ENCODE assay signal across 1 cellular context in the genomic region with DNA sequence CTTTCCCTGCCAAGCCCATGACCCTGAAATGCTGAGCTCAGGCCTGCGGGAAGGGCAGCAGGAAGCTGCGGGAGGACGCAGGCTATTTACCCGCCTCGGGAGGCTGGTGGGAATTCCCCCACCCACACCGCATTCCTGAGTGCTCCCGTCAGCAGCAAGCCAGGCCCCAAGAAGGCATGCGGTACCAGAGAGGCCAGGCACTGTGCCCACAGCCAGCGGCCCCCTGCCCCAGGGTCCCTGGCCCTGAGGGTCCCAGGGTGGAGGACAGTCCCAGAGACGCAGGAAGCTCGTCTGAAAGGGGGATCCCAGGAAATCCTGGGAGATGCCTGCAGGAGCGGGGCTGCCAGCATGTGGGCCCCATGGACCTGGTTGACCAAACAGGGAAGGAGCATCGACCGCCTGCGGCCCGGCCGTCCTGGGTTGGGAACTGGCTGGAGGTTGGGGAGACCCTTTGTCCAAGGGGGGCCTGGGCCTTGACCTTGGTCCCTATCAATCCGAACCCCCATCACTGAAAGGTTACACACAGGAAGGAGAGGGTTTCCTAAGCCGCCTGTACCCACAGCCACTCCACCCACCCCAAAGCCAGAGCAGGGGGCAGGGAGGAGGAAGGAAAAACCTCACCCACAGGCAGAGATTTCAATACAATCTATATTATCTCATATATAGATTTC.
TF ChIP-seq lines count a peak whose summit lies in the region.

No MANE protein-coding gene starts in this region.

TF ChIP-seq in HepG2, 621 proteins besides CTCF, POLR2A, EP300 and RAD21 (continued from another document and continues in another):
- TF ChIP-seq PLRG1 (conservative IDR thresholded peaks at IDR 0.05) = no peak
- TF ChIP-seq RFX1 (IDR thresholded peaks at IDR 0.05) = no peak
- 0 out of 2 replicates have a peak, but pooled peaks have one; percentile 78 for TF ChIP-seq ZNF607 (CRISPR knock-in tag; IDR thresholded peaks at IDR 0.05; ENCODE audit: borderline replicate concordance)
- TF ChIP-seq ZNF674 (CRISPR knock-in tag; IDR thresholded peaks at IDR 0.05; ENCODE audit: low read depth) = no peak
- TF ChIP-seq AKAP8 (CRISPR knock-in tag; IDR thresholded peaks at IDR 0.05) = peak; percentile 96
- 0 out of 2 replicates have a peak, but pooled peaks have one; percentile 28 for TF ChIP-seq IRF2 (CRISPR knock-in tag; IDR thresholded peaks at IDR 0.05)
- no peak for TF ChIP-seq ZNF124 (CRISPR knock-in tag; IDR thresholded peaks at IDR 0.05)
- peak; percentile 40; the same call in 1 of the 2 replicates for TF ChIP-seq NR2C2 (CRISPR knock-in tag; IDR thresholded peaks at IDR 0.05; ENCODE audit: borderline replicate concordance)
- TF ChIP-seq ZNF556 (CRISPR knock-in tag; IDR thresholded peaks at IDR 0.05; ENCODE audit: borderline replicate concordance) = peak; percentile 20; the same call in 1 of the 2 replicates
- no peak for TF ChIP-seq ATF1 (CRISPR knock-in tag; IDR thresholded peaks at IDR 0.05)
- TF ChIP-seq MATR3 (CRISPR knock-in tag; IDR thresholded peaks at IDR 0.05) = no peak
- TF ChIP-seq, protein P1, sequence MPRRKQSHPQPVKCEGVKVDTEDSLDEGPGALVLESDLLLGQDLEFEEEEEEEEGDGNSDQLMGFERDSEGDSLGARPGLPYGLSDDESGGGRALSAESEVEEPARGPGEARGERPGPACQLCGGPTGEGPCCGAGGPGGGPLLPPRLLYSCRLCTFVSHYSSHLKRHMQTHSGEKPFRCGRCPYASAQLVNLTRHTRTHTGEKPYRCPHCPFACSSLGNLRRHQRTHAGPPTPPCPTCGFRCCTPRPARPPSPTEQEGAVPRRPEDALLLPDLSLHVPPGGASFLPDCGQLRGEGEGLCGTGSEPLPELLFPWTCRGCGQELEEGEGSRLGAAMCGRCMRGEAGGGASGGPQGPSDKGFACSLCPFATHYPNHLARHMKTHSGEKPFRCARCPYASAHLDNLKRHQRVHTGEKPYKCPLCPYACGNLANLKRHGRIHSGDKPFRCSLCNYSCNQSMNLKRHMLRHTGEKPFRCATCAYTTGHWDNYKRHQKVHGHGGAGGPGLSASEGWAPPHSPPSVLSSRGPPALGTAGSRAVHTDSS (CRISPR knock-in tag; conservative IDR thresholded peaks at IDR 0.05) = no peak
- TF ChIP-seq SP2 (CRISPR knock-in tag; IDR thresholded peaks at IDR 0.05) = no peak
- TF ChIP-seq RFXAP (CRISPR knock-in tag; IDR thresholded peaks at IDR 0.05; ENCODE audit: borderline replicate concordance) = no peak
- no peak for TF ChIP-seq U2AF1 (optimal IDR thresholded peaks at IDR 0.05; ENCODE audit: low read depth, low read length)
- TF ChIP-seq, protein P2, sequence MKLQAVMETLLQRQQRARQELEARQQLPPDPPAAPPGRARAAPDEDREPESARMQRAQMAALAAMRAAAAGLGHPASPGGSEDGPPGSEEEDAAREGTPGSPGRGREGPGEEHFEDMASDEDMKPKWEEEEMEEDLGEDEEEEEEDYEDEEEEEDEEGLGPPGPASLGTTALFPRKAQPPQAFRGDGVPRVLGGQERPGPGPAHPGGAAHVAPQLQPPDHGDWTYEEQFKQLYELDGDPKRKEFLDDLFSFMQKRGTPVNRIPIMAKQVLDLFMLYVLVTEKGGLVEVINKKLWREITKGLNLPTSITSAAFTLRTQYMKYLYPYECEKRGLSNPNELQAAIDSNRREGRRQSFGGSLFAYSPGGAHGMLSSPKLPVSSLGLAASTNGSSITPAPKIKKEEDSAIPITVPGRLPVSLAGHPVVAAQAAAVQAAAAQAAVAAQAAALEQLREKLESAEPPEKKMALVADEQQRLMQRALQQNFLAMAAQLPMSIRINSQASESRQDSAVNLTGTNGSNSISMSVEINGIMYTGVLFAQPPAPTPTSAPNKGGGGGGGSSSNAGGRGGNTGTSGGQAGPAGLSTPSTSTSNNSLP (IDR thresholded peaks at IDR 0.05; ENCODE audit: low read depth, low read length) = no peak
- no peak for TF ChIP-seq CCAR2 (optimal IDR thresholded peaks at IDR 0.05; ENCODE audit: low read depth, low read length)
- no peak for TF ChIP-seq CHCHD3 (CRISPR knock-in tag; IDR thresholded peaks at IDR 0.05)
- TF ChIP-seq, protein P3, sequence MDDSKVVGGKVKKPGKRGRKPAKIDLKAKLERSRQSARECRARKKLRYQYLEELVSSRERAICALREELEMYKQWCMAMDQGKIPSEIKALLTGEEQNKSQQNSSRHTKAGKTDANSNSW (CRISPR knock-in tag; IDR thresholded peaks at IDR 0.05; ENCODE audit: borderline replicate concordance) = no peak
- peak; percentile 35 for TF ChIP-seq ZNF781 (CRISPR knock-in tag; IDR thresholded peaks at IDR 0.05; ENCODE audit: borderline replicate concordance, not compliant biosample characterization)
- peak; percentile 78 for TF ChIP-seq KDM5B (CRISPR knock-in tag; IDR thresholded peaks at IDR 0.05; ENCODE audit: borderline replicate concordance)
- no peak for TF ChIP-seq ZNF20 (CRISPR knock-in tag; IDR thresholded peaks at IDR 0.05)
- TF ChIP-seq ZNF639 (CRISPR knock-in tag; conservative IDR thresholded peaks at IDR 0.05) = no peak
- TF ChIP-seq, protein P4, sequence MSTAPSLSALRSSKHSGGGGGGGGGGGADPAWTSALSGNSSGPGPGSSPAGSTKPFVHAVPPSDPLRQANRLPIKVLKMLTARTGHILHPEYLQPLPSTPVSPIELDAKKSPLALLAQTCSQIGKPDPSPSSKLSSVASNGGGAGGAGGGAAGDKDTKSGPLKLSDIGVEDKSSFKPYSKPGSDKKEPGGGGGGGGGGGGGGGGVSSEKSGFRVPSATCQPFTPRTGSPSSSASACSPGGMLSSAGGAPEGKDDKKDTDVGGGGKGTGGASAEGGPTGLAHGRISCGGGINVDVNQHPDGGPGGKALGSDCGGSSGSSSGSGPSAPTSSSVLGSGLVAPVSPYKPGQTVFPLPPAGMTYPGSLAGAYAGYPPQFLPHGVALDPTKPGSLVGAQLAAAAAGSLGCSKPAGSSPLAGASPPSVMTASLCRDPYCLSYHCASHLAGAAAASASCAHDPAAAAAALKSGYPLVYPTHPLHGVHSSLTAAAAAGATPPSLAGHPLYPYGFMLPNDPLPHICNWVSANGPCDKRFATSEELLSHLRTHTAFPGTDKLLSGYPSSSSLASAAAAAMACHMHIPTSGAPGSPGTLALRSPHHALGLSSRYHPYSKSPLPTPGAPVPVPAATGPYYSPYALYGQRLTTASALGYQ (CRISPR knock-in tag; IDR thresholded peaks at IDR 0.05) = peak; percentile 31; the same call in 1 of the 2 replicates
- no peak for TF ChIP-seq SIN3B (IDR thresholded peaks at IDR 0.05; ENCODE audit: low read length)
- TF ChIP-seq ZFP36L1 (CRISPR knock-in tag; IDR thresholded peaks at IDR 0.05) = 0 out of 2 replicates have a peak, but pooled peaks have one; percentile 19
- no peak for TF ChIP-seq ZZZ3 (CRISPR knock-in tag; IDR thresholded peaks at IDR 0.05; ENCODE audit: borderline replicate concordance)
- TF ChIP-seq MED1 (CRISPR knock-in tag; IDR thresholded peaks at IDR 0.05) = peak; percentile 80
- no peak for TF ChIP-seq ZNF337 (CRISPR knock-in tag; IDR thresholded peaks at IDR 0.05; ENCODE audit: borderline replicate concordance, low read depth)
- no peak for TF ChIP-seq ZNF317 (CRISPR knock-in tag; IDR thresholded peaks at IDR 0.05)
- TF ChIP-seq NR3C1 (CRISPR knock-in tag; IDR thresholded peaks at IDR 0.05) = no peak
- TF ChIP-seq HNF4G (IDR thresholded peaks at IDR 0.05; ENCODE audit: borderline replicate concordance, low read depth, low read length) = no peak
- 0 out of 2 replicates have a peak, but pooled peaks have one; percentile 49 for TF ChIP-seq HNF4G (CRISPR knock-in tag; IDR thresholded peaks at IDR 0.05; ENCODE audit: borderline replicate concordance, low read depth)
- TF ChIP-seq, protein P5, sequence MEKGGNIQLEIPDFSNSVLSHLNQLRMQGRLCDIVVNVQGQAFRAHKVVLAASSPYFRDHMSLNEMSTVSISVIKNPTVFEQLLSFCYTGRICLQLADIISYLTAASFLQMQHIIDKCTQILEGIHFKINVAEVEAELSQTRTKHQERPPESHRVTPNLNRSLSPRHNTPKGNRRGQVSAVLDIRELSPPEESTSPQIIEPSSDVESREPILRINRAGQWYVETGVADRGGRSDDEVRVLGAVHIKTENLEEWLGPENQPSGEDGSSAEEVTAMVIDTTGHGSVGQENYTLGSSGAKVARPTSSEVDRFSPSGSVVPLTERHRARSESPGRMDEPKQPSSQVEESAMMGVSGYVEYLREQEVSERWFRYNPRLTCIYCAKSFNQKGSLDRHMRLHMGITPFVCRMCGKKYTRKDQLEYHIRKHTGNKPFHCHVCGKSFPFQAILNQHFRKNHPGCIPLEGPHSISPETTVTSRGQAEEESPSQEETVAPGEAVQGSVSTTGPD (CRISPR knock-in tag; IDR thresholded peaks at IDR 0.05) = no peak
- TF ChIP-seq PAX8 (CRISPR knock-in tag; IDR thresholded peaks at IDR 0.05; ENCODE audit: borderline replicate concordance) = no peak
- TF ChIP-seq KDM4B (CRISPR knock-in tag; IDR thresholded peaks at IDR 0.05) = no peak; the same call in 1 of the 2 replicates
- TF ChIP-seq ZNF296 (CRISPR knock-in tag; conservative IDR thresholded peaks at IDR 0.05) = no peak
- TF ChIP-seq SNRNP70 (IDR thresholded peaks at IDR 0.05; ENCODE audit: low read depth, low read length) = no peak
- TF ChIP-seq ZNF367 (CRISPR knock-in tag; IDR thresholded peaks at IDR 0.05; ENCODE audit: borderline replicate concordance) = no peak
- TF ChIP-seq ZNF549 (CRISPR knock-in tag; IDR thresholded peaks at IDR 0.05) = no peak
- peak; percentile 68; the same call in 1 of the 2 replicates for TF ChIP-seq ZNF441 (CRISPR knock-in tag; IDR thresholded peaks at IDR 0.05; ENCODE audit: borderline replicate concordance)
- 0 out of 2 replicates have a peak, but pooled peaks have one; percentile 7 for TF ChIP-seq NFYC (CRISPR knock-in tag; IDR thresholded peaks at IDR 0.05)
- TF ChIP-seq ZNF839 (CRISPR knock-in tag; IDR thresholded peaks at IDR 0.05; ENCODE audit: borderline replicate concordance) = no peak
- TF ChIP-seq MAFK (conservative IDR thresholded peaks at IDR 0.05 in 1 of 2, IDR thresholded peaks at IDR 0.05 in 1 of 2; ENCODE audit: low read length in 2 of 2) = peak; percentile 79
- peak; percentile 78; the same call in 1 of the 2 replicates for TF ChIP-seq TFDP1 (CRISPR knock-in tag; IDR thresholded peaks at IDR 0.05; ENCODE audit: borderline replicate concordance)
- TF ChIP-seq ZNF891 (CRISPR knock-in tag; IDR thresholded peaks at IDR 0.05) = peak; percentile 78
- peak; percentile 48; the same call in 1 of the 2 replicates for TF ChIP-seq FOXK2 (IDR thresholded peaks at IDR 0.05)
- no peak for TF ChIP-seq NPAS2 (CRISPR knock-in tag; IDR thresholded peaks at IDR 0.05; ENCODE audit: borderline replicate concordance)
- no peak for TF ChIP-seq ZNF550 (CRISPR knock-in tag; IDR thresholded peaks at IDR 0.05; ENCODE audit: borderline replicate concordance)
- TF ChIP-seq ZSCAN22 (CRISPR knock-in tag; IDR thresholded peaks at IDR 0.05) = no peak
- no peak for TF ChIP-seq ATRX (CRISPR knock-in tag; IDR thresholded peaks at IDR 0.05; ENCODE audit: borderline replicate concordance)
- TF ChIP-seq, protein P6, sequence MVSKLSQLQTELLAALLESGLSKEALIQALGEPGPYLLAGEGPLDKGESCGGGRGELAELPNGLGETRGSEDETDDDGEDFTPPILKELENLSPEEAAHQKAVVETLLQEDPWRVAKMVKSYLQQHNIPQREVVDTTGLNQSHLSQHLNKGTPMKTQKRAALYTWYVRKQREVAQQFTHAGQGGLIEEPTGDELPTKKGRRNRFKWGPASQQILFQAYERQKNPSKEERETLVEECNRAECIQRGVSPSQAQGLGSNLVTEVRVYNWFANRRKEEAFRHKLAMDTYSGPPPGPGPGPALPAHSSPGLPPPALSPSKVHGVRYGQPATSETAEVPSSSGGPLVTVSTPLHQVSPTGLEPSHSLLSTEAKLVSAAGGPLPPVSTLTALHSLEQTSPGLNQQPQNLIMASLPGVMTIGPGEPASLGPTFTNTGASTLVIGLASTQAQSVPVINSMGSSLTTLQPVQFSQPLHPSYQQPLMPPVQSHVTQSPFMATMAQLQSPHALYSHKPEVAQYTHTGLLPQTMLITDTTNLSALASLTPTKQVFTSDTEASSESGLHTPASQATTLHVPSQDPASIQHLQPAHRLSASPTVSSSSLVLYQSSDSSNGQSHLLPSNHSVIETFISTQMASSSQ (IDR thresholded peaks at IDR 0.05; ENCODE audit: low read depth) = no peak
- TF ChIP-seq, protein P6 (CRISPR knock-in tag; IDR thresholded peaks at IDR 0.05; ENCODE audit: borderline replicate concordance) = no peak; the same call in 1 of the 2 replicates
- no peak; a peak in 1 of 4 replicates for TF ChIP-seq NR2F1 (CRISPR knock-in tag; IDR thresholded peaks at IDR 0.05)
- TF ChIP-seq ZNF598 (CRISPR knock-in tag; IDR thresholded peaks at IDR 0.05; ENCODE audit: borderline replicate concordance) = peak; percentile 72; the same call in 1 of the 2 replicates
